In genomic region chr3:119293761-119294401, GRCh38 we compare ENCODE assay signal across 8 cellular contexts. TPM values are rescaled to one million over a fixed set of nuclear protein-coding genes. Genes with fewer than 3 reads are reported as not detected.
DNase-seq lines count a peak whose midpoint lies in the region; ATAC-seq and TF ChIP-seq lines count a peak whose summit lies in the region.

A gene with protein sequence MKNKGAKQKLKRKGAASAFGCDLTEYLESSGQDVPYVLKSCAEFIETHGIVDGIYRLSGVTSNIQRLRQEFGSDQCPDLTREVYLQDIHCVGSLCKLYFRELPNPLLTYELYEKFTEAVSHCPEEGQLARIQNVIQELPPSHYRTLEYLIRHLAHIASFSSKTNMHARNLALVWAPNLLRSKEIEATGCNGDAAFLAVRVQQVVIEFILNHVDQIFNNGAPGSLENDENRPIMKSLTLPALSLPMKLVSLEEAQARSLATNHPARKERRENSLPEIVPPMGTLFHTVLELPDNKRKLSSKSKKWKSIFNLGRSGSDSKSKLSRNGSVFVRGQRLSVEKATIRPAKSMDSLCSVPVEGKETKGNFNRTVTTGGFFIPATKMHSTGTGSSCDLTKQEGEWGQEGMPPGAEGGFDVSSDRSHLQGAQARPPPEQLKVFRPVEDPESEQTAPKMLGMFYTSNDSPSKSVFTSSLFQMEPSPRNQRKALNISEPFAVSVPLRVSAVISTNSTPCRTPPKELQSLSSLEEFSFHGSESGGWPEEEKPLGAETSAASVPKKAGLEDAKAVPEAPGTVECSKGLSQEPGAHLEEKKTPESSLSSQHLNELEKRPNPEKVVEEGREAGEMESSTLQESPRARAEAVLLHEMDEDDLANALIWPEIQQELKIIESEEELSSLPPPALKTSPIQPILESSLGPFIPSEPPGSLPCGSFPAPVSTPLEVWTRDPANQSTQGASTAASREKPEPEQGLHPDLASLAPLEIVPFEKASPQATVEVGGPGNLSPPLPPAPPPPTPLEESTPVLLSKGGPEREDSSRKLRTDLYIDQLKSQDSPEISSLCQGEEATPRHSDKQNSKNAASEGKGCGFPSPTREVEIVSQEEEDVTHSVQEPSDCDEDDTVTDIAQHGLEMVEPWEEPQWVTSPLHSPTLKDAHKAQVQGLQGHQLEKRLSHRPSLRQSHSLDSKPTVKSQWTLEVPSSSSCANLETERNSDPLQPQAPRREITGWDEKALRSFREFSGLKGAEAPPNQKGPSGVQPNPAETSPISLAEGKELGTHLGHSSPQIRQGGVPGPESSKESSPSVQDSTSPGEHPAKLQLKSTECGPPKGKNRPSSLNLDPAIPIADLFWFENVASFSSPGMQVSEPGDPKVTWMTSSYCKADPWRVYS (N-terminal part only) (plus strand): TSS chr3:119294383. CDS start chr3:119294905, 522 bp downstream.

- H3K4me3 ChIP-seq in esophagus muscularis mucosa, result peak within 1 kb of the TSS; percentile 75 to 90 (median 86)
- peak within 1 kb of the TSS; percentile 50 for H3K4me3 ChIP-seq in naive thymus-derived CD4-positive, alpha-beta T cell (ENCODE audit: low read length)

- peak within 1 kb of the TSS; percentile 95 for H3K27ac Mint-ChIP-seq in activated T-cell treated with anti-CD3 and anti-CD28 coated beads, Interleukin-2, amount 50 U/mL, for 24 hours
- peak within 1 kb of the TSS; percentile 71 to 99 (median 92) for H3K27ac Mint-ChIP-seq in naive thymus-derived CD4-positive, alpha-beta T cell
- H3K27ac Mint-ChIP-seq in stimulated activated memory B cell treated with anti-CD40 and anti-IgM and Interleukin-4, amounts not matched to agents 10 μg/mL and 1 μg/mL and 100 μg/mL, for 72 hours, result peak within 1 kb of the TSS; percentile 94

- TF ChIP-seq POLR2A in GM18526 (IDR thresholded peaks at IDR 0.05; ENCODE audit: extremely low read depth, insufficient read length) (peak; percentile 40), esophagus muscularis mucosa (IDR thresholded peaks at IDR 0.05; ENCODE audit: low read depth) (no peak)

- peaks cover 38 to 48% (median 45%) of the 10 kb centered on the region in 4 donors for H3K4me1 ChIP-seq in esophagus muscularis mucosa
- H3K4me1 ChIP-seq in naive thymus-derived CD4-positive, alpha-beta T cell (ENCODE audit: control insufficient read depth in 2 of 2, insufficient read depth in 2 of 2, low read length in 2 of 2), result peaks cover 22 to 26% of the 10 kb centered on the region in 2 donors

- no peaks in the 10 kb centered on the region for H3K9me3 Mint-ChIP-seq in activated T-cell treated with anti-CD3 and anti-CD28 coated beads, Interleukin-2, amount 50 U/mL, for 24 hours
- H3K9me3 Mint-ChIP-seq in naive thymus-derived CD4-positive, alpha-beta T cell, result peaks cover 0 to 1% (median 0%) of the 10 kb centered on the region in 11 donors
- no peaks in the 10 kb centered on the region for H3K9me3 Mint-ChIP-seq in stimulated activated memory B cell treated with anti-CD40 and anti-IgM and Interleukin-4, amounts not matched to agents 10 μg/mL and 1 μg/mL and 100 μg/mL, for 72 hours

- 0% methylated on average over 24 of the region's 33 CpGs for WGBS in esophagus muscularis mucosa

- no peaks in the 10 kb centered on the region for H3K27me3 Mint-ChIP-seq in activated T-cell treated with anti-CD3 and anti-CD28 coated beads, Interleukin-2, amount 50 U/mL, for 24 hours
- peaks cover 0 to 43% (median 0%) of the 10 kb centered on the region in 5 donors for H3K27me3 Mint-ChIP-seq in naive thymus-derived CD4-positive, alpha-beta T cell
- H3K27me3 Mint-ChIP-seq in stimulated activated memory B cell treated with anti-CD40 and anti-IgM and Interleukin-4, amounts not matched to agents 10 μg/mL and 1 μg/mL and 100 μg/mL, for 72 hours, result no peaks in the 10 kb centered on the region

- H3K4me3 Mint-ChIP-seq in activated T-cell treated with anti-CD3 and anti-CD28 coated beads, Interleukin-2, amount 50 U/mL, for 24 hours, result peak within 1 kb of the TSS; percentile 86
- peak within 1 kb of the TSS; percentile 68 to 95 (median 90) for H3K4me3 Mint-ChIP-seq in naive thymus-derived CD4-positive, alpha-beta T cell
- H3K4me3 Mint-ChIP-seq in stimulated activated memory B cell treated with anti-CD40 and anti-IgM and Interleukin-4, amounts not matched to agents 10 μg/mL and 1 μg/mL and 100 μg/mL, for 72 hours, result peak within 1 kb of the TSS; percentile 92

- H3K27me3 ChIP-seq in esophagus muscularis mucosa, result no peaks in the 10 kb centered on the region
- H3K27me3 ChIP-seq in naive thymus-derived CD4-positive, alpha-beta T cell (ENCODE audit: control insufficient read depth in 2 of 2, insufficient read depth in 2 of 2, low read length in 2 of 2), result no peaks in the 10 kb centered on the region

- peaks cover 20% of the 10 kb centered on the region for H3K36me3 Mint-ChIP-seq in activated T-cell treated with anti-CD3 and anti-CD28 coated beads, Interleukin-2, amount 50 U/mL, for 24 hours (ENCODE audit: low read depth)
- peaks cover 0 to 11% (median 2%) of the 10 kb centered on the region in 5 donors for H3K36me3 Mint-ChIP-seq in naive thymus-derived CD4-positive, alpha-beta T cell
- peaks cover 4% of the 10 kb centered on the region for H3K36me3 Mint-ChIP-seq in stimulated activated memory B cell treated with anti-CD40 and anti-IgM and Interleukin-4, amounts not matched to agents 10 μg/mL and 1 μg/mL and 100 μg/mL, for 72 hours

- POLR2A ChIA-PET in naive thymus-derived CD4-positive, alpha-beta T cell (lab: Charles Lee), result interaction anchor here (0.5 to 5.0 kb wide), 13 partner anchors 8 to 204 kb away, joined by 3 to 24 read pairs (median 5); partner anchors contain the start of genes B4GALT4 and TIMMDC1

- H3K9me3 ChIP-seq in esophagus muscularis mucosa, result no peaks in the 10 kb centered on the region
- no peaks in the 10 kb centered on the region for H3K9me3 ChIP-seq in naive thymus-derived CD4-positive, alpha-beta T cell (ENCODE audit: control insufficient read depth in 2 of 3, low read length in 3 of 3)

- peak; percentile 58 for DNase-seq in AG08395 (ENCODE audit: low spot score)
- peak; percentile 64 for DNase-seq in OCI-M1 (lab: John Stamatoyannopoulos, UW)
- peak; percentile 88 for DNase-seq in activated T-cell treated with anti-CD3 and anti-CD28 coated beads, Interleukin-2, amount 50 U/mL, for 24 hours
- DNase-seq in esophagus muscularis mucosa (ENCODE audit: extremely low spot score), result peak; percentile 93
- DNase-seq in naive thymus-derived CD4-positive, alpha-beta T cell, result peak; percentile 70 to 91 (median 86)

- peak; percentile 42 for ATAC-seq in HG03045 (IDR thresholded peaks at IDR 0.05; ENCODE audit: unreplicated experiment)
- peak; percentile 77 for ATAC-seq in naive thymus-derived CD4-positive, alpha-beta T cell
- peak; percentile 74 for ATAC-seq in stimulated activated memory B cell treated with anti-CD40 and anti-IgM and Interleukin-4, amounts not matched to agents 10 μg/mL and 1 μg/mL and 100 μg/mL, for 72 hours

- peak within 1 kb of the TSS; percentile 88 to 95 (median 94) for H3K27ac ChIP-seq in esophagus muscularis mucosa (replicated peaks in 1 of 4)
- peak within 1 kb of the TSS; percentile 91 for H3K27ac ChIP-seq in naive thymus-derived CD4-positive, alpha-beta T cell (ENCODE audit: low read depth, low read length)

- CTCF ChIA-PET in naive thymus-derived CD4-positive, alpha-beta T cell (lab: Charles Lee), result interaction anchor here (0.6 to 2.5 kb wide), 5 partner anchors 20 to 410 kb away, joined by 3 to 16 read pairs (median 4); no protein-coding TSS in a partner anchor

- TF ChIP-seq CTCF in esophagus muscularis mucosa (IDR thresholded peaks at IDR 0.05), result no peak

- intact Hi-C loops in esophagus muscularis mucosa (cut with DNase I), result loop anchor here (2.0 to 10.0 kb wide), 2 partner anchors 29 to 171 kb away; partner anchors contain the start of genes POGLUT1 and TMEM39A
- intact Hi-C loops in naive thymus-derived CD4-positive, alpha-beta T cell (cut with micrococcal nuclease), result loop anchor here (1.0 to 10.0 kb wide), 12 partner anchors 19 to 1448 kb away; partner anchors contain the start of genes TIMMDC1 (in 2 of the 2), TMEM39A (in 2 of the 2), GSK3B (in 1 of the 2) and GTF2E1 (in 1 of the 2)

- peaks cover 57% of the 10 kb centered on the region for H3K4me1 Mint-ChIP-seq in activated T-cell treated with anti-CD3 and anti-CD28 coated beads, Interleukin-2, amount 50 U/mL, for 24 hours (ENCODE audit: low read depth)
- H3K4me1 Mint-ChIP-seq in naive thymus-derived CD4-positive, alpha-beta T cell, result peaks cover 26 to 75% (median 63%) of the 10 kb centered on the region in 7 donors
- peaks cover 60% of the 10 kb centered on the region for H3K4me1 Mint-ChIP-seq in stimulated activated memory B cell treated with anti-CD40 and anti-IgM and Interleukin-4, amounts not matched to agents 10 μg/mL and 1 μg/mL and 100 μg/mL, for 72 hours

- no peak for TF ChIP-seq EP300 in esophagus muscularis mucosa (IDR thresholded peaks at IDR 0.05)

- H3K36me3 ChIP-seq in esophagus muscularis mucosa, result peaks cover 0 to 12% (median 4%) of the 10 kb centered on the region in 4 donors
- no peaks in the 10 kb centered on the region for H3K36me3 ChIP-seq in naive thymus-derived CD4-positive, alpha-beta T cell (ENCODE audit: control insufficient read depth in 2 of 3, insufficient read depth in 3 of 3, low read length in 3 of 3)

RNA-seq across cellular contexts. Expression of the gene that starts here (rescaled TPM):
- total RNA-seq in esophagus muscularis mucosa, result 10 to 100 TPM; 14.5 to 25.9 (median 23.1) TPM
- 10 to 100 TPM in 1 of 5 experiments, 1 to 10 TPM in 4; 3.0 to 11.9 (median 3.1) TPM for total RNA-seq in naive thymus-derived CD4-positive, alpha-beta T cell
- polyA plus RNA-seq in naive thymus-derived CD4-positive, alpha-beta T cell, result 1 to 10 TPM; 1.2 to 3.0 TPM

Comparison
In these comparisons a context has a peak if more than half of its experiments do, and no peak if none do; other contexts are left out.
1. Peak in every context shown above with its lines: DNase-seq, ATAC-seq, H3K4me3 ChIP-seq and H3K27ac ChIP-seq.